ENCODE assay signal across 9 cellular contexts in the genomic region with DNA sequence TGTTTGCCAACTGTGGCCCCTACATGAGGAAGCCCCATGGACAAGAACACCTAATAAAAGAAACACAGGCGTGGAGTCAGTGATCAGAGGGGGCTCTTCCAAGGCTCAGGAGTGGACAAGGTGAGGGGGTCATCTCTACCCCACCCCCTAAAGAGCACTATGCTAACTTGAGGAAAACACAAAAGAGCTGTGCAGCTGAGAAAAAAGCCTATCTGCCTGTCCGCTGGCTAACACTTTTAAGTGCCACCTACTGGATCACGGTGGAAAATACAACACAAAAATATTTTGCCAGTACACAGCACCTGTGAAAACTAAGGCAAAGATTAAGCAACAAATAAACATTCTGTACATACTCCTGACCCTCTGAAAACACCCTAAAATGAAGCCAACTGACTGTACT.
A peak's percentile ranks its signal among the peaks of the same experiment; 100 is the strongest.
DNase-seq lines count a peak whose midpoint lies in the region; ATAC-seq and TF ChIP-seq lines count a peak whose summit lies in the region.
"Had no signal": no experiment of that assay in that cellular context is flagged by ENCODE, and none has a peak within 500 bp of the region (broad histone marks: within the 10 kb centered on the region; RNA-seq: fewer than 3 reads in every experiment).

No MANE protein-coding gene starts in this region.

- DNase-seq in NCI-H1105 treated with DMSO at 0.1 percent for 48 hours (lab: John Stamatoyannopoulos, UW) (peak; percentile 6), NCI-H1105 (lab: John Stamatoyannopoulos, UW) (no peak), cerebellar cortex (ENCODE audit: low spot score) (peak; percentile 15), NCI-H128 (lab: John Stamatoyannopoulos, UW; ENCODE audit: unreplicated experiment) (no peak), cortex of kidney (lab: John Stamatoyannopoulos, UW) (no peak)
- DNase-seq in stimulated activated naive CD8-positive, alpha-beta T cell treated with anti-CD3 and anti-CD28 coated beads, Interleukin-15, Interleukin-2, amounts not matched to agents 100 U/mL and 50 U/mL, for 24 hours = no peak
- DNase-seq: activated CD4-positive, alpha-beta T cell treated with anti-CD3 and anti-CD28 coated beads, Interleukin-2, amount 50 U/mL, for 1 hour had no signal

- no peak overlapping the region for H3K4me2 ChIP-seq in parathyroid adenoma (ENCODE audit: low read length)

- no peak for TF ChIP-seq EP300 in Ishikawa (IDR thresholded peaks at IDR 0.05; ENCODE audit: borderline replicate concordance)

- H3K4me3 ChIP-seq in parathyroid adenoma (ENCODE audit: low read depth, low read length) = no peak overlapping the region

- peaks cover 15% of the 10 kb centered on the region for H3K4me1 ChIP-seq in parathyroid adenoma

- TF ChIP-seq RAD21 in Ishikawa (IDR thresholded peaks at IDR 0.05; ENCODE audit: low read depth) = peak; percentile 49

- no peaks in the 10 kb centered on the region for H3K27me3 ChIP-seq in parathyroid adenoma (ENCODE audit: control insufficient read depth, insufficient read depth, low read length)

- no peak overlapping the region for H2AFZ ChIP-seq in parathyroid adenoma

- no peak overlapping the region for H3K9ac ChIP-seq in parathyroid adenoma

- H3K36me3 ChIP-seq in parathyroid adenoma (ENCODE audit: control insufficient read depth, insufficient read depth, low read length) = no peaks in the 10 kb centered on the region

- TF ChIP-seq CTCF in parathyroid adenoma (IDR thresholded peaks at IDR 0.05) = peak; percentile 51

- ATAC-seq in stimulated activated naive CD8-positive, alpha-beta T cell treated with anti-CD3 and anti-CD28 coated beads, Interleukin-15, Interleukin-2, amounts not matched to agents 100 U/mL and 50 U/mL, for 24 hours = no peak

- no peaks in the 10 kb centered on the region for H3K79me2 ChIP-seq in parathyroid adenoma

- H3K9me3 ChIP-seq in parathyroid adenoma (ENCODE audit: control insufficient read depth, low read length) = no peaks in the 10 kb centered on the region

- no peak overlapping the region for H3K27ac ChIP-seq in parathyroid adenoma

TF ChIP-seq in Ishikawa, 13 proteins besides CTCF, POLR2A, EP300 and RAD21:
- TF ChIP-seq YY1 (IDR thresholded peaks at IDR 0.05; ENCODE audit: low read depth) = no peak
- TF ChIP-seq, protein P1, sequence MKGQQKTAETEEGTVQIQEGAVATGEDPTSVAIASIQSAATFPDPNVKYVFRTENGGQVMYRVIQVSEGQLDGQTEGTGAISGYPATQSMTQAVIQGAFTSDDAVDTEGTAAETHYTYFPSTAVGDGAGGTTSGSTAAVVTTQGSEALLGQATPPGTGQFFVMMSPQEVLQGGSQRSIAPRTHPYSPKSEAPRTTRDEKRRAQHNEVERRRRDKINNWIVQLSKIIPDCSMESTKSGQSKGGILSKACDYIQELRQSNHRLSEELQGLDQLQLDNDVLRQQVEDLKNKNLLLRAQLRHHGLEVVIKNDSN (IDR thresholded peaks at IDR 0.05) = no peak
- no peak for TF ChIP-seq CEBPB (IDR thresholded peaks at IDR 0.05)
- no peak for TF ChIP-seq EGR1 (IDR thresholded peaks at IDR 0.05)
- TF ChIP-seq TCF12 (IDR thresholded peaks at IDR 0.05; ENCODE audit: low read depth) = no peak
- no peak for TF ChIP-seq FOXM1 (IDR thresholded peaks at IDR 0.05; ENCODE audit: borderline replicate concordance, low read depth)
- no peak for TF ChIP-seq TAF1 (IDR thresholded peaks at IDR 0.05; ENCODE audit: low read depth)
- TF ChIP-seq NFIC (IDR thresholded peaks at IDR 0.05) = no peak
- TF ChIP-seq ZBTB7A (IDR thresholded peaks at IDR 0.05; ENCODE audit: low read depth) = no peak

Comparison
In these comparisons a context has a peak if more than half of its experiments do, and no peak if none do; other contexts are left out.
1. DNase-seq: peak in NCI-H1105 treated with DMSO at 0.1 percent for 48 hours (single experiment) and cerebellar cortex (single experiment); none in NCI-H1105 (single experiment), NCI-H128 (single experiment), cortex of kidney (single experiment) and stimulated activated naive CD8-positive, alpha-beta T cell treated with anti-CD3 and anti-CD28 coated beads, Interleukin-15, Interleukin-2, amounts not matched to agents 100 U/mL and 50 U/mL, for 24 hours (single experiment).